ENCODE assay signal across 19 cellular contexts in the genomic region with DNA sequence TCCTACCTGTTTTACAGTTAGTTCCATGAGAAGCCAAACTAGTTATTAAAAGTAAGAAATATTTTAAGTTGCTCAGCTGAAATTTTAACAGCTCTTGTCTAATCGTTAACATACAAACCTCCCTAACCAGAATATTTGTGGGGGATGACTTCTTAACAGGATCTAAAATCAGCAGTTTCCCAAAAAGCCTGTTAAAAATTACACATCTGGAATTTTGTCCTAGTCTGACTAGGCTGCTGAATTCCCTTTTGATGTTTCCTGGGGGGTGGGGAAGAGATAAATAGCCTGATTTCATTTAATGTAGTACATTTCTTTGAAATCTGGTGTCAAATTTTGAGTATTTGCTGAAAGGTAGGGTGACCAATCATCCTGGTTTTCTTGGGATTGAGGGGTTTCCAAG.
"Had no signal": no experiment of that assay in that cellular context is flagged by ENCODE, and none has a peak within 500 bp of the region (broad histone marks: within the 10 kb centered on the region; RNA-seq: fewer than 3 reads in every experiment).

No MANE protein-coding gene starts in this region.

- H3K4me3 ChIP-seq: heart right ventricle, lung, prostate gland, tibial nerve had no signal

- H3K36me3 Mint-ChIP-seq: activated CD8-positive, alpha-beta memory T cell treated with anti-CD3 and anti-CD28 coated beads, Interleukin-2, amount 10 ng/mL, durations not matched to agents 7 days and 5 days; activated naive CD8-positive, alpha-beta T cell; naive thymus-derived CD4-positive, alpha-beta T cell; stimulated activated naive B cell treated with anti-CD40 and anti-IgM and Interleukin-4, amounts not matched to agents 10 μg/mL and 1 μg/mL and 100 μg/mL, for 72 hours had no signal

- H3K27me3 Mint-ChIP-seq: activated CD8-positive, alpha-beta memory T cell treated with anti-CD3 and anti-CD28 coated beads, Interleukin-2, amount 10 ng/mL, durations not matched to agents 7 days and 5 days had no signal

- H3K9me3 Mint-ChIP-seq: activated T-cell treated with anti-CD3 and anti-CD28 coated beads, Interleukin-2, amount 50 U/mL, for 4 hours; stimulated activated naive B cell treated with anti-CD40 and anti-IgM and Interleukin-4, amounts not matched to agents 10 μg/mL and 1 μg/mL and 100 μg/mL, for 72 hours; T-helper 2 cell treated with Interferon-gamma antibody and Interleukin-4, amounts not matched to agents 5 μg/mL and 100 μg/mL, for 36 hours had no signal

- H3K27ac ChIP-seq: prostate gland, tibial nerve had no signal

- H3K27ac Mint-ChIP-seq: activated CD8-positive, alpha-beta memory T cell treated with anti-CD3 and anti-CD28 coated beads, Interleukin-2, amount 10 ng/mL, durations not matched to agents 7 days and 5 days; activated naive CD8-positive, alpha-beta T cell; naive thymus-derived CD4-positive, alpha-beta T cell; stimulated activated naive B cell treated with anti-CD40 and anti-IgM and Interleukin-4, amounts not matched to agents 10 μg/mL and 1 μg/mL and 100 μg/mL, for 72 hours; T-helper 2 cell treated with Interferon-gamma antibody and Interleukin-4, amounts not matched to agents 5 μg/mL and 100 μg/mL, for 36 hours had no signal

- H3K9me3 ChIP-seq: heart right ventricle, prostate gland, tibial nerve had no signal

- H3K4me1 ChIP-seq: prostate gland had no signal

- H3K27me3 ChIP-seq: heart right ventricle, tibial nerve had no signal

- H3K4me3 Mint-ChIP-seq: activated CD8-positive, alpha-beta memory T cell treated with anti-CD3 and anti-CD28 coated beads, Interleukin-2, amount 10 ng/mL, durations not matched to agents 7 days and 5 days; activated naive CD8-positive, alpha-beta T cell; activated T-cell treated with anti-CD3 and anti-CD28 coated beads, Interleukin-2, amount 50 U/mL, for 4 hours; naive thymus-derived CD4-positive, alpha-beta T cell; stimulated activated naive B cell treated with anti-CD40 and anti-IgM and Interleukin-4, amounts not matched to agents 10 μg/mL and 1 μg/mL and 100 μg/mL, for 72 hours; T-helper 2 cell treated with Interferon-gamma antibody and Interleukin-4, amounts not matched to agents 5 μg/mL and 100 μg/mL, for 36 hours had no signal

- H3K36me3 ChIP-seq: heart right ventricle, prostate gland, tibial nerve had no signal

- H3K4me1 Mint-ChIP-seq: activated CD8-positive, alpha-beta memory T cell treated with anti-CD3 and anti-CD28 coated beads, Interleukin-2, amount 10 ng/mL, durations not matched to agents 7 days and 5 days; naive thymus-derived CD4-positive, alpha-beta T cell; stimulated activated naive B cell treated with anti-CD40 and anti-IgM and Interleukin-4, amounts not matched to agents 10 μg/mL and 1 μg/mL and 100 μg/mL, for 72 hours had no signal

- DNase-seq: activated CD4-positive, alpha-beta T cell treated with anti-CD3 and anti-CD28 coated beads for 1 hour; activated CD4-positive, alpha-beta T cell treated with anti-CD3 and anti-CD28 coated beads, Interleukin-2, amount 50 U/mL, for 48 hours; activated CD8-positive, alpha-beta memory T cell treated with anti-CD3 and anti-CD28 coated beads, Interleukin-2, amount 10 ng/mL, durations not matched to agents 7 days and 5 days; activated gamma-delta T cell; activated T-cell treated with anti-CD3 and anti-CD28 coated beads, Interleukin-2, amount 50 U/mL, for 4 hours; aorta; heart right ventricle; islet precursor cell; naive thymus-derived CD4-positive, alpha-beta T cell; stimulated activated CD4-positive, alpha-beta T cell treated with anti-CD3 and anti-CD28 coated beads, Interleukin-2, amount 100 ng/mL, for 24 hours; stimulated activated naive B cell treated with anti-CD40 and anti-IgM and Interleukin-4, amounts not matched to agents 10 μg/mL and 1 μg/mL and 100 μg/mL, for 72 hours had no signal

- FAIRE-seq: colon, frontal cortex had no signal

- ATAC-seq: activated CD8-positive, alpha-beta memory T cell treated with anti-CD3 and anti-CD28 coated beads, Interleukin-2, amount 10 ng/mL, durations not matched to agents 7 days and 5 days; activated T-cell treated with anti-CD3 and anti-CD28 coated beads, Interleukin-2, amount 50 U/mL, for 4 hours; heart right ventricle; naive thymus-derived CD4-positive, alpha-beta T cell; sciatic nerve; stimulated activated naive B cell treated with anti-CD40 and anti-IgM and Interleukin-4, amounts not matched to agents 10 μg/mL and 1 μg/mL and 100 μg/mL, for 72 hours had no signal
